ENCODE assay signal across 8 cellular contexts in the genomic region with DNA sequence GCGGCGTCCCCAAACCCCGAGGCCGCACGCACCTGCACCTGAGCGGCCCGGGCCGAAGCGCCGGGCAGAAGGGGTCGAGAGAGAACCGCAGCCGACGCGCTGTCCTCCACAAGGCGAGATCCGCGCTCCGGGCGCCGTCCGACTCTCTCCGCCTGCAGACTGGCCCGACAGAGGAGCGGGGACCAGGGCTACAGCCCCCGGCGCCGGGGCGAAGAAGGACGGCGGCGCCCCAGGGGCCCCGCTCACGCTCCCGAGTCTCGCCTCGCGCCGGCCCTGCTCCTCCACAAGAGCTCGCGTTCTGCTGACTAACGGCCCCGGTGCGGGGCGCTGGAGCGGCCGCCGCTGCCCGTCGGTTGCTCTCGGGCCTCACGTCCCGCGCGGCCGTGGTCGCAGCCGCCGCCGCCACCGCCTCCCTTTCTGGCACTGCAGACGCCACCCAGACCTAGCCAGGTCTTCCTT. TPM values are rescaled to one million over a fixed set of nuclear protein-coding genes. Genes with fewer than 3 reads are reported as not detected.
DNase-seq lines count a peak whose midpoint lies in the region; ATAC-seq and TF ChIP-seq lines count a peak whose summit lies in the region.

No MANE protein-coding gene starts in this region.

- H3K4me3 ChIP-seq in AG10803 (ENCODE audit: low read length) (peak overlapping the region; percentile 76), right atrium auricular region (peak overlapping the region; percentile 85 to 97)

- H3K4me3 Mint-ChIP-seq in activated CD8-positive, alpha-beta T cell treated with anti-CD3 and anti-CD28 coated beads for 36 hours, result peak overlapping the region; percentile 100

- POLR2A ChIA-PET in activated CD8-positive, alpha-beta T cell treated with anti-CD3 and anti-CD28 coated beads for 36 hours (lab: Charles Lee), result interaction anchor here (0.6 to 2.2 kb wide), 9 partner anchors 10 to 144 kb away, joined by 3 to 7 read pairs (median 5); no protein-coding TSS in a partner anchor

- H3K4me1 ChIP-seq in right atrium auricular region, result peaks cover 0 to 26% of the 10 kb centered on the region in 2 donors

- no peaks in the 10 kb centered on the region for H3K27me3 Mint-ChIP-seq in activated CD8-positive, alpha-beta T cell treated with anti-CD3 and anti-CD28 coated beads for 36 hours

- H3K27me3 ChIP-seq in right atrium auricular region, result no peaks in the 10 kb centered on the region

- CTCF ChIA-PET in activated CD8-positive, alpha-beta T cell treated with anti-CD3 and anti-CD28 coated beads for 36 hours (lab: Charles Lee), result interaction anchor here (0.9 to 1.9 kb wide), 5 partner anchors 92 to 128 kb away, joined by 3 to 6 read pairs (median 5); no protein-coding TSS in a partner anchor

- no peak for DNase-seq in AG10803 (ENCODE audit: low read depth)
- no peak for DNase-seq in activated CD8-positive, alpha-beta T cell treated with anti-CD3 and anti-CD28 coated beads for 36 hours
- no peak for DNase-seq in right atrium auricular region (ENCODE audit: low spot score)
- peak; percentile 1 to 6 for DNase-seq in stimulated activated CD8-positive, alpha-beta memory T cell treated with anti-CD3 and anti-CD28 coated beads, Interleukin-15, amount 100 ng/mL, for 4 hours (ENCODE audit: low read depth in 2 of 2)
- no peak for DNase-seq in NCI-H82 (lab: John Stamatoyannopoulos, UW)
- DNase-seq in epidermal melanocyte (ENCODE audit: insufficient read length, low spot score), result no peak

- peaks cover 57% of the 10 kb centered on the region for H3K4me1 Mint-ChIP-seq in activated CD8-positive, alpha-beta T cell treated with anti-CD3 and anti-CD28 coated beads for 36 hours (ENCODE audit: low read depth)

- H3K27ac ChIP-seq in right atrium auricular region, result peak overlapping the region; percentile 93 to 97

- H3K9me3 Mint-ChIP-seq in activated CD8-positive, alpha-beta T cell treated with anti-CD3 and anti-CD28 coated beads for 36 hours, result no peaks in the 10 kb centered on the region

- no peaks in the 10 kb centered on the region for H3K9me3 ChIP-seq in right atrium auricular region

- ATAC-seq in GM19043 (IDR thresholded peaks at IDR 0.05; ENCODE audit: low read depth, unreplicated experiment), result peak; percentile 7
- ATAC-seq in HG03159 (IDR thresholded peaks at IDR 0.05; ENCODE audit: unreplicated experiment), result peak; percentile 19
- ATAC-seq in activated CD8-positive, alpha-beta T cell treated with anti-CD3 and anti-CD28 coated beads for 36 hours, result peak; percentile 3

- no peaks in the 10 kb centered on the region for H3K36me3 ChIP-seq in right atrium auricular region

- intact Hi-C loops in activated CD8-positive, alpha-beta T cell treated with anti-CD3 and anti-CD28 coated beads for 36 hours (cut with micrococcal nuclease), result loop anchor here (5.0 kb wide), 2 partner anchors 48 to 93 kb away; no protein-coding TSS in a partner anchor

- H3K36me3 Mint-ChIP-seq in activated CD8-positive, alpha-beta T cell treated with anti-CD3 and anti-CD28 coated beads for 36 hours (ENCODE audit: low read depth), result peaks cover 5% of the 10 kb centered on the region

- TF ChIP-seq CTCF in AG10803 (conservative IDR thresholded peaks at IDR 0.05; ENCODE audit: low read length) (no peak), right atrium auricular region (IDR thresholded peaks at IDR 0.05) (peak in 1 of 2 donors; percentile 16)
- TF ChIP-seq CTCF in activated CD8-positive, alpha-beta T cell treated with anti-CD3 and anti-CD28 coated beads for 36 hours (IDR thresholded peaks at IDR 0.05), result no peak

- H3K27ac Mint-ChIP-seq in activated CD8-positive, alpha-beta T cell treated with anti-CD3 and anti-CD28 coated beads for 36 hours, result peak overlapping the region; percentile 97

RNA-seq across cellular contexts. Expression of gene ABHD17B, which starts 0.4 kb away (rescaled TPM):
- total RNA-seq in activated CD8-positive, alpha-beta T cell treated with anti-CD3 and anti-CD28 coated beads for 36 hours, result 10 to 100 TPM; 15.5 to 16.5 TPM
- 10 to 100 TPM; 13.0 to 14.1 TPM for total RNA-seq in right atrium auricular region

RNA-seq across cellular contexts. Expression of gene C9orf85, which starts 0.8 kb away (rescaled TPM):
- total RNA-seq in activated CD8-positive, alpha-beta T cell treated with anti-CD3 and anti-CD28 coated beads for 36 hours, result 1 to 10 TPM; 7.6 to 8.9 TPM
- 1 to 10 TPM; 5.5 to 9.0 TPM for total RNA-seq in right atrium auricular region

Comparison
In these comparisons a context has a peak if more than half of its experiments do, and no peak if none do; other contexts are left out.
1. DNase-seq: peak in stimulated activated CD8-positive, alpha-beta memory T cell treated with anti-CD3 and anti-CD28 coated beads, Interleukin-15, amount 100 ng/mL, for 4 hours (2 of 2); none in AG10803 (single experiment), activated CD8-positive, alpha-beta T cell treated with anti-CD3 and anti-CD28 coated beads for 36 hours (single experiment), right atrium auricular region (single experiment), NCI-H82 (single experiment) and epidermal melanocyte (single experiment).
2. Peak in every context shown above with its lines, with median percentiles within 50 percentile points of each other: ATAC-seq.